1 cellular context compared by ENCODE assay signal in the genomic region with DNA sequence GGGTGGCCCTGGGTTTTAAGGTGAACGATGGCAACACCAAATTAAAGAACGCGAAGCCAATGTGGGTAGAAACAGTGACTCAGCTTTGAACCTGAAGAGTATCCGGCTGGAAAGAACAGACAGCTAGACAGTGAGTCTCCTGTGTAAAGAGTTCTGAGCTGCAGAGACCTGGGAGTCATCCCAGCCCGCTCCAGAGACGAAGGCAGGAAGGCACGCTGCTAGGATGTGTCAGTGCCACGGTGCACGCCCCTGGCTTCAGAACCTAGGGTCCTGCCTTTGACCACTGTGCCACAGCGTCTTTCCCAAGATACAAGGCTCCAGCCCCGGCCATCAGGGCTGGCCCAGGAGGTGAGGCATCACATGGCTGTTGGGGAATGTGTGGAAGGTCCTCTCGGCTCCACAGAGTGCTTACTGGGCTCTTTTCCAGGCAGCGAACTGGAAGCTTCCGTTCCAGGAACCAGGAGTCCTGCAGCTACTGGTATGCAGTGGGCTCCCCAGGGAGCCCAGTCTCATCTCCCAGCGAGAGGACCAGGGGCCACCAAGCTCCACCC.
TF ChIP-seq lines count a peak whose summit lies in the region.

No MANE protein-coding gene starts in this region.

TF ChIP-seq in SK-N-SH, 30 proteins besides CTCF, POLR2A, EP300 and RAD21 (continued from another document):
- TF ChIP-seq, protein P1, sequence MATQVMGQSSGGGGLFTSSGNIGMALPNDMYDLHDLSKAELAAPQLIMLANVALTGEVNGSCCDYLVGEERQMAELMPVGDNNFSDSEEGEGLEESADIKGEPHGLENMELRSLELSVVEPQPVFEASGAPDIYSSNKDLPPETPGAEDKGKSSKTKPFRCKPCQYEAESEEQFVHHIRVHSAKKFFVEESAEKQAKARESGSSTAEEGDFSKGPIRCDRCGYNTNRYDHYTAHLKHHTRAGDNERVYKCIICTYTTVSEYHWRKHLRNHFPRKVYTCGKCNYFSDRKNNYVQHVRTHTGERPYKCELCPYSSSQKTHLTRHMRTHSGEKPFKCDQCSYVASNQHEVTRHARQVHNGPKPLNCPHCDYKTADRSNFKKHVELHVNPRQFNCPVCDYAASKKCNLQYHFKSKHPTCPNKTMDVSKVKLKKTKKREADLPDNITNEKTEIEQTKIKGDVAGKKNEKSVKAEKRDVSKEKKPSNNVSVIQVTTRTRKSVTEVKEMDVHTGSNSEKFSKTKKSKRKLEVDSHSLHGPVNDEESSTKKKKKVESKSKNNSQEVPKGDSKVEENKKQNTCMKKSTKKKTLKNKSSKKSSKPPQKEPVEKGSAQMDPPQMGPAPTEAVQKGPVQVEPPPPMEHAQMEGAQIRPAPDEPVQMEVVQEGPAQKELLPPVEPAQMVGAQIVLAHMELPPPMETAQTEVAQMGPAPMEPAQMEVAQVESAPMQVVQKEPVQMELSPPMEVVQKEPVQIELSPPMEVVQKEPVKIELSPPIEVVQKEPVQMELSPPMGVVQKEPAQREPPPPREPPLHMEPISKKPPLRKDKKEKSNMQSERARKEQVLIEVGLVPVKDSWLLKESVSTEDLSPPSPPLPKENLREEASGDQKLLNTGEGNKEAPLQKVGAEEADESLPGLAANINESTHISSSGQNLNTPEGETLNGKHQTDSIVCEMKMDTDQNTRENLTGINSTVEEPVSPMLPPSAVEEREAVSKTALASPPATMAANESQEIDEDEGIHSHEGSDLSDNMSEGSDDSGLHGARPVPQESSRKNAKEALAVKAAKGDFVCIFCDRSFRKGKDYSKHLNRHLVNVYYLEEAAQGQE (IDR thresholded peaks at IDR 0.05; ENCODE audit: low read depth, low read length) = no peak
- no peak for TF ChIP-seq TAF1 (IDR thresholded peaks at IDR 0.05; ENCODE audit: borderline replicate concordance, low read depth, low read length)
- TF ChIP-seq, protein P2, sequence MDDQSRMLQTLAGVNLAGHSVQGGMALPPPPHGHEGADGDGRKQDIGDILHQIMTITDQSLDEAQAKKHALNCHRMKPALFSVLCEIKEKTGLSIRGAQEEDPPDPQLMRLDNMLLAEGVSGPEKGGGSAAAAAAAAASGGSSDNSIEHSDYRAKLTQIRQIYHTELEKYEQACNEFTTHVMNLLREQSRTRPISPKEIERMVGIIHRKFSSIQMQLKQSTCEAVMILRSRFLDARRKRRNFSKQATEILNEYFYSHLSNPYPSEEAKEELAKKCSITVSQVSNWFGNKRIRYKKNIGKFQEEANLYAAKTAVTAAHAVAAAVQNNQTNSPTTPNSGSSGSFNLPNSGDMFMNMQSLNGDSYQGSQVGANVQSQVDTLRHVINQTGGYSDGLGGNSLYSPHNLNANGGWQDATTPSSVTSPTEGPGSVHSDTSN (IDR thresholded peaks at IDR 0.05) = no peak
- TF ChIP-seq EZH2phosphoT487 (IDR thresholded peaks at IDR 0.05; ENCODE audit: borderline replicate concordance, low read depth) = no peak
- no peak for TF ChIP-seq NFIC (IDR thresholded peaks at IDR 0.05; ENCODE audit: borderline replicate concordance)
- no peak for TF ChIP-seq RXRA (IDR thresholded peaks at IDR 0.05; ENCODE audit: borderline replicate concordance, low read depth)
- no peak for TF ChIP-seq POLR2AphosphoS5 (IDR thresholded peaks at IDR 0.05; ENCODE audit: low read depth, low read length)
